18 cellular contexts compared by ENCODE assay signal in genomic region chr3:9762871-9763270, GRCh38.
"Had no signal": no experiment of that assay in that cellular context is flagged by ENCODE, and none has a peak within 500 bp of the region (broad histone marks: within the 10 kb centered on the region; RNA-seq: fewer than 3 reads in every experiment).

No MANE protein-coding gene starts in this region.

- H3K9me2 ChIP-seq: SK-N-SH had no signal

- H3K4me2 ChIP-seq: SK-N-SH had no signal

- FAIRE-seq: HTR-8/SVneo, RCC 7860 had no signal

- H3K27ac ChIP-seq: HL-60 had no signal

- H3K9ac ChIP-seq: SK-N-SH had no signal

- DNase-seq: MV-4-11, NCI-H1048, NCI-H1105, NCI-H1417, NCI-H1436 treated with DMSO at 0.1 percent for 48 hours, NCI-H1694, NCI-H187 treated with DMSO at 0.1 percent for 48 hours, NCI-H2029 treated with DMSO at 0.1 percent for 48 hours, NCI-H2171 treated with DMSO at 0.1 percent for 48 hours, NCI-H524, NCI-H69, NCI-H774, RPMI8226, SHP77, SK-N-SH had no signal

- H3K9me3 ChIP-seq: SK-N-SH had no signal
